In genomic region chr20:59942245-59942644, GRCh38 we compare ENCODE assay signal across 1 cellular context.
TF ChIP-seq lines count a peak whose summit lies in the region.

No MANE protein-coding gene starts in this region.

TF ChIP-seq in GM12878, 131 proteins besides CTCF, POLR2A, EP300 and RAD21:
- no peak for TF ChIP-seq SUPT20H (IDR thresholded peaks at IDR 0.05; ENCODE audit: borderline replicate concordance, control insufficient read depth, low read depth, low read length)
- TF ChIP-seq STAT3 (IDR thresholded peaks at IDR 0.05; ENCODE audit: low read depth, low read length) = no peak
